In the genomic region with DNA sequence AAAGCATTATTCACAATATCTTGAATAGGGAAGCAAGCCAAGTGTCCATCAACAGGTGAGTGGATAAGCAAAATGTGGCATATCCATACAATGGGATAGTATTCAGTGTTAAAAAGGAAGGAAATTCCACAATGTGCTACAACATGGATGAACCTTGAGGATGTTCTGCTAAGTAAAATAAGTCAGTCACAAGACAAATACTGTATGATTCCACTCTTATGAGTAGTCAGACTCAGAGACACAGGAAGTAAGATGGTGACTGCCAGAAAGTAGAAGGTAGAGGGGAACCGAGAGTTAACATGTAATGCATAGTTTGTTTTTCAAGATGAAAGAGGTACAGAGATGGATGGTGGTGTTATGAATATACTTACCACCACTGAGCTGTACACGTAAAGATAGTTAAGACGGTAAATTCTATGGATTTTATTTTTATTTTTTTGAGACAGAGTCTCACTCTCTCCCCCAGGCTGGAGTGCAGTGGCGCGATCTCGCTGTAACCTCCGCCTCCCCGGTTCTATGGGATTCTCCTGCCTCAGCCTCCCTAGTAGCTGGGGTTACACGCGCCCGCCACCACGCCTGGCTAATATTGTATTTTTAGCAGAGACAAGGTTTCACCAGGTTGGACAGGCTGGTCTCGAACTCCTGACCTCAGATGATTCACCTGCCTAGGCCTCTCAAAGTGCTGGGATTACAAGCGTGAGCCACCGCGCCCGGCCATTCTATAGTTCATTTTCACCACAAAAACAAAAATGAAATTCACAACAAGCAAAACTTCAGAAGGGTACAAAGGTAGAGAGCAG, we compare ENCODE assay signal across 8 cellular contexts. TPM values are rescaled to one million over a fixed set of nuclear protein-coding genes. Genes with fewer than 3 reads are reported as not detected.
DNase-seq lines count a peak whose midpoint lies in the region; ATAC-seq and TF ChIP-seq lines count a peak whose summit lies in the region.

No MANE protein-coding gene starts in this region.

- H3K9me3 Mint-ChIP-seq in Calu3 (ENCODE audit: low read depth, unreplicated experiment), result no peaks in the 10 kb centered on the region
- no peaks in the 10 kb centered on the region for H3K9me3 Mint-ChIP-seq in activated B cell treated with CpG ODN at 0.5 μM for 24 hours

- intact Hi-C loops in Calu3 (cut with micrococcal nuclease; ENCODE audit: unreplicated experiment), result no loop called here
- intact Hi-C loops in activated B cell treated with CpG ODN at 0.5 μM for 24 hours (cut with micrococcal nuclease), result no loop called here
- intact Hi-C loops in esophagus muscularis mucosa (cut with DNase I), result no loop called here

- no peak for TF ChIP-seq POLR2A in esophagus muscularis mucosa (IDR thresholded peaks at IDR 0.05; ENCODE audit: low read depth)

- ATAC-seq in activated B cell treated with CpG ODN at 0.5 μM for 24 hours (ENCODE audit: low read depth) (peak; percentile 13), GM19035 (IDR thresholded peaks at IDR 0.05; ENCODE audit: unreplicated experiment) (no peak)

- no peak for DNase-seq in Calu3
- DNase-seq in HFF-Myc (ENCODE audit: extremely low read depth, low read depth), result no peak
- no peak for DNase-seq in activated B cell treated with CpG ODN at 0.5 μM for 24 hours
- DNase-seq in esophagus muscularis mucosa (ENCODE audit: extremely low spot score), result no peak
- no peak for DNase-seq in retinal pigment epithelial cell (ENCODE audit: low read depth)
- no peak for DNase-seq in retina
- no peak for DNase-seq in DMS153 (lab: John Stamatoyannopoulos, UW)

- H3K9me3 ChIP-seq in esophagus muscularis mucosa, result no peaks in the 10 kb centered on the region

- H3K4me3 ChIP-seq in HFF-Myc (replicated peaks; ENCODE audit: low read depth, low read length) (peak overlapping the region; percentile 62), esophagus muscularis mucosa (peak overlapping the region; percentile 82 to 92 (median 84)), retinal pigment epithelial cell (ENCODE audit: low read length) (peak overlapping the region; percentile 70)

- H3K27me3 ChIP-seq in esophagus muscularis mucosa, result no peaks in the 10 kb centered on the region

- 87% methylated on average over 17 of the region's 17 CpGs for WGBS in esophagus muscularis mucosa

- H3K27ac Mint-ChIP-seq in Calu3 (ENCODE audit: unreplicated experiment), result peak overlapping the region; percentile 67
- peak overlapping the region; percentile 94 for H3K27ac Mint-ChIP-seq in activated B cell treated with CpG ODN at 0.5 μM for 24 hours

- peaks cover 26 to 40% (median 38%) of the 10 kb centered on the region in 4 donors for H3K4me1 ChIP-seq in esophagus muscularis mucosa

- H3K27ac ChIP-seq in esophagus muscularis mucosa (replicated peaks in 1 of 4), result peak overlapping the region; percentile 93 to 98 (median 94)

- peaks cover 20% of the 10 kb centered on the region for H3K36me3 Mint-ChIP-seq in Calu3 (ENCODE audit: insufficient read depth, unreplicated experiment)
- peaks cover 10% of the 10 kb centered on the region for H3K36me3 Mint-ChIP-seq in activated B cell treated with CpG ODN at 0.5 μM for 24 hours (ENCODE audit: low read depth)

- H3K36me3 ChIP-seq in esophagus muscularis mucosa, result no peaks in the 10 kb centered on the region

- H3K4me3 Mint-ChIP-seq in Calu3 (ENCODE audit: low read depth, unreplicated experiment), result peak overlapping the region; percentile 71
- peak overlapping the region; percentile 89 for H3K4me3 Mint-ChIP-seq in activated B cell treated with CpG ODN at 0.5 μM for 24 hours

- no TSS peak for BruUV-seq in Calu3 (replicated peaks; lab: Mats Ljungman, UMichigan)

- TF ChIP-seq CTCF in Calu3 (IDR thresholded peaks at IDR 0.05; ENCODE audit: unreplicated experiment) (no peak), HFF-Myc (IDR thresholded peaks at IDR 0.05; ENCODE audit: low read depth, low read length, missing control alignments) (no peak), activated B cell treated with CpG ODN at 0.5 μM for 24 hours (IDR thresholded peaks at IDR 0.05) (no peak), esophagus muscularis mucosa (IDR thresholded peaks at IDR 0.05) (no peak), retinal pigment epithelial cell (conservative IDR thresholded peaks at IDR 0.05; ENCODE audit: low read depth, low read length) (no peak)

- no peaks in the 10 kb centered on the region for H3K4me1 Mint-ChIP-seq in Calu3 (ENCODE audit: low read depth, unreplicated experiment)
- peaks cover 44% of the 10 kb centered on the region for H3K4me1 Mint-ChIP-seq in activated B cell treated with CpG ODN at 0.5 μM for 24 hours

- TF ChIP-seq EP300 in esophagus muscularis mucosa (IDR thresholded peaks at IDR 0.05), result no peak

- H3K27me3 Mint-ChIP-seq in Calu3 (ENCODE audit: unreplicated experiment), result no peaks in the 10 kb centered on the region
- H3K27me3 Mint-ChIP-seq in activated B cell treated with CpG ODN at 0.5 μM for 24 hours, result no peaks in the 10 kb centered on the region

- CTCF ChIA-PET in Calu3 (lab: Charles Lee) (no interaction called here), activated B cell treated with CpG ODN at 0.5 μM for 24 hours (lab: Charles Lee) (no interaction called here)

- POLR2A ChIA-PET in activated B cell treated with CpG ODN at 0.5 μM for 24 hours (lab: Charles Lee), result interaction anchor here (0.6 to 1.7 kb wide), 4 partner anchors 21 to 1104 kb away, joined by 3 to 22 read pairs (median 4); a partner anchor contains a TSS

RNA-seq across cellular contexts. Expression of a gene that starts 1.0 kb away (rescaled TPM):
- total RNA-seq in Calu3 (2022), result 8.3 and 10.3 TPM in 2 replicates
- total RNA-seq in activated B cell treated with CpG ODN at 0.5 μM for 24 hours, result 30.4 and 34.8 TPM in 2 replicates
- total RNA-seq in esophagus muscularis mucosa, result 10 to 100 TPM in 3 of 4 donors, 1 to 10 TPM in 1; 10.0 to 26.8 (median 16.3) TPM

RNA-seq across cellular contexts. Expression of a gene that starts 31.9 kb away (rescaled TPM):
- total RNA-seq in Calu3 (2022) (12.1 and 12.2 TPM in 2 replicates), activated B cell treated with CpG ODN at 0.5 μM for 24 hours (68.3 and 83.2 TPM in 2 replicates), esophagus muscularis mucosa (10 to 100 TPM; 25.2 to 43.2 (median 35.6) TPM)
